1 cellular context compared by ENCODE assay signal in genomic region chr20:20371133-20371532, GRCh38.
A peak's percentile ranks its signal among the peaks of the same experiment; 100 is the strongest.
TF ChIP-seq lines count a peak whose summit lies in the region.

No MANE protein-coding gene starts in this region.

TF ChIP-seq in endothelial cell of umbilical vein, 7 proteins besides CTCF, POLR2A, EP300 and RAD21:
- TF ChIP-seq POLR2AphosphoS5 (IDR thresholded peaks at IDR 0.05; ENCODE audit: insufficient read depth, low read depth, low read length) (no peak), MAX (IDR thresholded peaks at IDR 0.05; ENCODE audit: insufficient read depth, insufficient read length) (no peak), EZH2 (IDR thresholded peaks at IDR 0.05; ENCODE audit: borderline replicate concordance, low read depth, low read length, severe bottlenecking) (peak; percentile 49)
